ENCODE assay signal across 8 cellular contexts in genomic region chr10:33126118-33126517, GRCh38.
DNase-seq lines count a peak whose midpoint lies in the region; ATAC-seq and TF ChIP-seq lines count a peak whose summit lies in the region.

No MANE protein-coding gene starts in this region.

- no peaks in the 10 kb centered on the region for H3K27me3 ChIP-seq in CD4-positive, CD25-positive, alpha-beta regulatory T cell (ENCODE audit: control insufficient read depth, insufficient read depth, low read length)
- H3K27me3 ChIP-seq in lower lobe of right lung (ENCODE audit: low read depth): no peaks in the 10 kb centered on the region

- H3K9me3 ChIP-seq in CD4-positive, CD25-positive, alpha-beta regulatory T cell (ENCODE audit: control insufficient read depth in 2 of 2, low read length in 2 of 2): no peaks in the 10 kb centered on the region
- H3K9me3 ChIP-seq in lower lobe of right lung: no peaks in the 10 kb centered on the region

- peak; percentile 32 to 92 (median 60) for DNase-seq in CD4-positive, CD25-positive, alpha-beta regulatory T cell
- DNase-seq in Kasumi-1 (lab: John Stamatoyannopoulos, UW) (peak; percentile 11 to 30), lower lobe of right lung (no peak), germinal center (ENCODE audit: low spot score) (no peak), COR-L47 (lab: John Stamatoyannopoulos, UW) (no peak)
- no peak for DNase-seq in activated naive CD8-positive, alpha-beta T cell treated with anti-CD3 and anti-CD28 coated beads, Interleukin-2, amount 10 ng/mL, durations not matched to agents 7 days and 5 days

- H3K36me3 ChIP-seq in CD4-positive, CD25-positive, alpha-beta regulatory T cell (ENCODE audit: control insufficient read depth, insufficient read depth, low read length): no peaks in the 10 kb centered on the region
- H3K36me3 ChIP-seq in lower lobe of right lung: no peaks in the 10 kb centered on the region

- intact Hi-C loops in lower lobe of right lung (cut with DNase I): no loop called here

- ATAC-seq in CD4-positive, CD25-positive, alpha-beta regulatory T cell (ENCODE audit: low read depth in 2 of 2): peak; percentile 83
- ATAC-seq in activated naive CD8-positive, alpha-beta T cell treated with anti-CD3 and anti-CD28 coated beads, Interleukin-2, amount 10 ng/mL, durations not matched to agents 7 days and 5 days (ENCODE audit: low read depth): peak; percentile 96
- ATAC-seq in lower lobe of right lung (peak; percentile 52 to 56), GM19467 (IDR thresholded peaks at IDR 0.05; ENCODE audit: unreplicated experiment) (no peak), HG03520 (IDR thresholded peaks at IDR 0.05; ENCODE audit: unreplicated experiment) (no peak)

- peaks cover 96% of the 10 kb centered on the region for H3K4me1 ChIP-seq in CD4-positive, CD25-positive, alpha-beta regulatory T cell (ENCODE audit: control insufficient read depth, insufficient read depth, low read length, poor library complexity, severe bottlenecking)
- peaks cover 43% of the 10 kb centered on the region for H3K4me1 ChIP-seq in lower lobe of right lung

- POLR2A ChIA-PET in activated naive CD8-positive, alpha-beta T cell treated with anti-CD3 and anti-CD28 coated beads, Interleukin-2, amount 10 ng/mL, durations not matched to agents 7 days and 5 days (lab: Charles Lee): interaction anchor here (0.6 to 2.8 kb wide), 3 partner anchors 9 to 13 kb away, joined by 3 to 19 read pairs (median 4); no protein-coding TSS in a partner anchor

- TF ChIP-seq CTCF in lower lobe of right lung (IDR thresholded peaks at IDR 0.05): no peak

- no peaks in the 10 kb centered on the region for H3K36me3 Mint-ChIP-seq in CD4-positive, CD25-positive, alpha-beta regulatory T cell
- H3K36me3 Mint-ChIP-seq in activated naive CD8-positive, alpha-beta T cell treated with anti-CD3 and anti-CD28 coated beads, Interleukin-2, amount 10 ng/mL, durations not matched to agents 7 days and 5 days: no peaks in the 10 kb centered on the region

- H3K9me3 Mint-ChIP-seq in CD4-positive, CD25-positive, alpha-beta regulatory T cell: peaks cover 0 to 2% (median 0%) of the 10 kb centered on the region in 7 donors
- no peaks in the 10 kb centered on the region for H3K9me3 Mint-ChIP-seq in activated naive CD8-positive, alpha-beta T cell treated with anti-CD3 and anti-CD28 coated beads, Interleukin-2, amount 10 ng/mL, durations not matched to agents 7 days and 5 days

- no peaks in the 10 kb centered on the region for H3K27me3 Mint-ChIP-seq in CD4-positive, CD25-positive, alpha-beta regulatory T cell
- H3K27me3 Mint-ChIP-seq in activated naive CD8-positive, alpha-beta T cell treated with anti-CD3 and anti-CD28 coated beads, Interleukin-2, amount 10 ng/mL, durations not matched to agents 7 days and 5 days: no peaks in the 10 kb centered on the region

- peaks cover 24 to 95% (median 72%) of the 10 kb centered on the region in 4 donors for H3K4me1 Mint-ChIP-seq in CD4-positive, CD25-positive, alpha-beta regulatory T cell
- peaks cover 15% of the 10 kb centered on the region for H3K4me1 Mint-ChIP-seq in activated naive CD8-positive, alpha-beta T cell treated with anti-CD3 and anti-CD28 coated beads, Interleukin-2, amount 10 ng/mL, durations not matched to agents 7 days and 5 days

- H3K27ac ChIP-seq in CD4-positive, CD25-positive, alpha-beta regulatory T cell (ENCODE audit: insufficient read depth, low read length, poor library complexity, severe bottlenecking): peak overlapping the region; percentile 89
- peak overlapping the region; percentile 82 for H3K27ac ChIP-seq in lower lobe of right lung

- H3K27ac Mint-ChIP-seq in CD4-positive, CD25-positive, alpha-beta regulatory T cell: peak overlapping the region; percentile 96 to 99 (median 99)
- H3K27ac Mint-ChIP-seq in activated naive CD8-positive, alpha-beta T cell treated with anti-CD3 and anti-CD28 coated beads, Interleukin-2, amount 10 ng/mL, durations not matched to agents 7 days and 5 days: peak overlapping the region; percentile 88

- H3K4me3 Mint-ChIP-seq in CD4-positive, CD25-positive, alpha-beta regulatory T cell: peak overlapping the region; percentile 35 to 72 (median 57)
- peak overlapping the region; percentile 47 for H3K4me3 Mint-ChIP-seq in activated naive CD8-positive, alpha-beta T cell treated with anti-CD3 and anti-CD28 coated beads, Interleukin-2, amount 10 ng/mL, durations not matched to agents 7 days and 5 days

- peak overlapping the region; percentile 48 for H3K4me3 ChIP-seq in CD4-positive, CD25-positive, alpha-beta regulatory T cell (ENCODE audit: low read depth, low read length)
- no peak overlapping the region for H3K4me3 ChIP-seq in lower lobe of right lung

Comparison
In these comparisons a context has a peak if more than half of its experiments do, and no peak if none do; other contexts are left out.
1. ATAC-seq: peak in CD4-positive, CD25-positive, alpha-beta regulatory T cell (2 of 2), activated naive CD8-positive, alpha-beta T cell treated with anti-CD3 and anti-CD28 coated beads, Interleukin-2, amount 10 ng/mL, durations not matched to agents 7 days and 5 days (single experiment) and lower lobe of right lung (2 of 2); none in GM19467 (single experiment) and HG03520 (single experiment).
2. DNase-seq: peak in CD4-positive, CD25-positive, alpha-beta regulatory T cell (3 of 3) and Kasumi-1 (2 of 2); none in activated naive CD8-positive, alpha-beta T cell treated with anti-CD3 and anti-CD28 coated beads, Interleukin-2, amount 10 ng/mL, durations not matched to agents 7 days and 5 days (single experiment), lower lobe of right lung (single experiment), germinal center (single experiment) and COR-L47 (single experiment).